ENCODE assay signal across 8 cellular contexts in the genomic region with DNA sequence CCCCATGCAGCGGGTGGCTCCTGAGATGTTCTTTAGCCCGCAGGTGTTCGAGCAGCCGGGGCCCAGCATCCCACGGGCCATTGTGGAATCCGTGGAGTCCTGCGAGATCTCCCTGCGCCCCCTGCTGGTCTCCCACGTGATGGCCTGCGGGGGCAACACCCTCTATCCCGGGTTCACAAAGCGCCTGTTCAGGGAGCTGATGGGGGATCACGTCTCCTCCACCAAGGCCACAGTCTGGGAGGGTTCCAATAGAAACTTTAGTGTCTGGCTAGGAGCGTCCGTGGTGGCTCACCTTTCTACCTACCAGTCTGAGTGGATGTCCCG.
DNase-seq lines count a peak whose midpoint lies in the region; ATAC-seq and TF ChIP-seq lines count a peak whose summit lies in the region.

No MANE protein-coding gene starts in this region.

- peak; percentile 62 for TF ChIP-seq CTCF in CD14-positive monocyte (IDR thresholded peaks at IDR 0.05)
- TF ChIP-seq CTCF in activated CD8-positive, alpha-beta T cell treated with anti-CD3 and anti-CD28 coated beads for 36 hours (IDR thresholded peaks at IDR 0.05): peak; percentile 62

- intact Hi-C loops in CD14-positive monocyte (cut with micrococcal nuclease): loop anchor here (5.0 to 10.0 kb wide), 4 partner anchors 161 to 334 kb away; no protein-coding TSS in a partner anchor
- intact Hi-C loops in activated CD8-positive, alpha-beta T cell treated with anti-CD3 and anti-CD28 coated beads for 36 hours (cut with micrococcal nuclease): loop anchor here (10.0 kb wide), 1 partner anchor 161 kb away; no protein-coding TSS in a partner anchor

- CTCF ChIA-PET in activated CD8-positive, alpha-beta T cell treated with anti-CD3 and anti-CD28 coated beads for 36 hours (lab: Charles Lee): interaction anchor here (1.7 to 5.7 kb wide), 2 partner anchors 10 to 165 kb away, joined by 5 to 20 read pairs; no protein-coding TSS in a partner anchor

- H3K4me3 Mint-ChIP-seq in CD14-positive monocyte: no peak overlapping the region
- no peak overlapping the region for H3K4me3 Mint-ChIP-seq in activated CD8-positive, alpha-beta T cell treated with anti-CD3 and anti-CD28 coated beads for 36 hours

- DNase-seq in CD14-positive monocyte (ENCODE audit: low spot score): no peak
- peak; percentile 25 for DNase-seq in HCEC 1CT
- peak; percentile 38 for DNase-seq in activated CD8-positive, alpha-beta T cell treated with anti-CD3 and anti-CD28 coated beads for 36 hours
- DNase-seq in iPS-NIHi11 (ENCODE audit: low spot score): peak; percentile 87
- peak; percentile 46 for DNase-seq in stimulated activated naive CD8-positive, alpha-beta T cell treated with anti-CD3 and anti-CD28 coated beads, Interleukin-15, Interleukin-2, amounts not matched to agents 100 U/mL and 50 U/mL, for 24 hours
- DNase-seq in NOMO-1 treated with dmso at 0.1 percent for 144 hours (lab: John Stamatoyannopoulos, UW; ENCODE audit: unreplicated experiment): no peak
- no peak for DNase-seq in activated gamma-delta T cell treated with Interleukin-2 at 50 U/mL for 16 hours

- no peak for ATAC-seq in activated CD8-positive, alpha-beta T cell treated with anti-CD3 and anti-CD28 coated beads for 36 hours
- ATAC-seq in stimulated activated naive CD8-positive, alpha-beta T cell treated with anti-CD3 and anti-CD28 coated beads, Interleukin-15, Interleukin-2, amounts not matched to agents 100 U/mL and 50 U/mL, for 24 hours: no peak
- ATAC-seq in GM19395 (IDR thresholded peaks at IDR 0.05; ENCODE audit: unreplicated experiment): no peak

- no peaks in the 10 kb centered on the region for H3K36me3 Mint-ChIP-seq in CD14-positive monocyte
- H3K36me3 Mint-ChIP-seq in activated CD8-positive, alpha-beta T cell treated with anti-CD3 and anti-CD28 coated beads for 36 hours (ENCODE audit: low read depth): no peaks in the 10 kb centered on the region

- no peaks in the 10 kb centered on the region for H3K9me3 Mint-ChIP-seq in CD14-positive monocyte
- H3K9me3 Mint-ChIP-seq in activated CD8-positive, alpha-beta T cell treated with anti-CD3 and anti-CD28 coated beads for 36 hours: no peaks in the 10 kb centered on the region

- H3K27me3 Mint-ChIP-seq in CD14-positive monocyte (ENCODE audit: low read depth in 3 of 3): peaks cover 9 to 26% (median 11%) of the 10 kb centered on the region in 3 donors
- H3K27me3 Mint-ChIP-seq in activated CD8-positive, alpha-beta T cell treated with anti-CD3 and anti-CD28 coated beads for 36 hours: peaks cover 10% of the 10 kb centered on the region

- H3K4me1 Mint-ChIP-seq in CD14-positive monocyte: no peaks in the 10 kb centered on the region
- no peaks in the 10 kb centered on the region for H3K4me1 Mint-ChIP-seq in activated CD8-positive, alpha-beta T cell treated with anti-CD3 and anti-CD28 coated beads for 36 hours (ENCODE audit: low read depth)

- POLR2A ChIA-PET in activated CD8-positive, alpha-beta T cell treated with anti-CD3 and anti-CD28 coated beads for 36 hours (lab: Charles Lee): no interaction called here

- H3K27ac Mint-ChIP-seq in CD14-positive monocyte: no peak overlapping the region
- no peak overlapping the region for H3K27ac Mint-ChIP-seq in activated CD8-positive, alpha-beta T cell treated with anti-CD3 and anti-CD28 coated beads for 36 hours

Comparison
In these comparisons a context has a peak if more than half of its experiments do, and no peak if none do; other contexts are left out.
1. DNase-seq: peak in HCEC 1CT (single experiment), activated CD8-positive, alpha-beta T cell treated with anti-CD3 and anti-CD28 coated beads for 36 hours (single experiment), iPS-NIHi11 (single experiment) and stimulated activated naive CD8-positive, alpha-beta T cell treated with anti-CD3 and anti-CD28 coated beads, Interleukin-15, Interleukin-2, amounts not matched to agents 100 U/mL and 50 U/mL, for 24 hours (single experiment); none in CD14-positive monocyte (single experiment), NOMO-1 treated with dmso at 0.1 percent for 144 hours (single experiment) and activated gamma-delta T cell treated with Interleukin-2 at 50 U/mL for 16 hours (single experiment).